ENCODE assay signal across 8 cellular contexts in the genomic region with DNA sequence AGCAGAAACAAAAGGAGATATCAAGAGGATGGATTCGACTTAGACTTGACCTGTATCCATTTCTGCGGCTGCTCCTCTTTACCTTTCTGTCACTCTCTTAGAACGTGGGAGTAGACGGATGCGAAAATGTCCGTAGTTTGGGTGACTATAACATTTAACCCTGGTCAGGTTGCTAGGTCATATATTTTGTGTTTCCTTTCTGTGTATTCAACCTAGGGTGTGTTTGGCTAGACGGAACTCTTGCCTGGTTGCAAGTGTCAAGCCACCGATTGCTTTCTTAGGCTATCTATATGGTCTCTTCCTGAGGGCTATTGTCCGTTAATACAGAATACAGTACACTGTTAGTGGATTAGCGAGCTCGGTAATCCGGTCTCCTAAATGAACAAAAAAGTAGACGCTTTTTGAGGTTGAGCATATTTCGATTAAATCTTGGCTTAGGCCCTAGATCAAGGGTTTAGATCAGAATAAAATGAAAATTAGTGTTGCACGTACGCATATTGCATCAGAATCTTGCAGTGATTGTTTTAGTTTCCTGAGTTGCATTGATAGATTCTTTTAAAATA. TPM values are rescaled to one million over a fixed set of nuclear protein-coding genes. Genes with fewer than 3 reads are reported as not detected.
A peak's percentile ranks its signal among the peaks of the same experiment; 100 is the strongest.
DNase-seq lines count a peak whose midpoint lies in the region; ATAC-seq and TF ChIP-seq lines count a peak whose summit lies in the region.

No MANE protein-coding gene starts in this region.

- H3K9me3 ChIP-seq in adrenal gland (replicated peaks in 1 of 3), result no peaks in the 10 kb centered on the region
- H3K9me3 ChIP-seq in thoracic aorta, result no peaks in the 10 kb centered on the region

- in situ Hi-C loops in KBM-7 (cut with MboI; ENCODE audit: low pct_unique_long_range_greater_than_20kb, low sequenced_read_pairs), result loop anchor here (25.0 kb wide), 2 partner anchors 548 to 673 kb away; no protein-coding TSS in a partner anchor

- H3K36me3 ChIP-seq in adrenal gland (replicated peaks in 1 of 2), result no peaks in the 10 kb centered on the region
- no peaks in the 10 kb centered on the region for H3K36me3 ChIP-seq in thoracic aorta

- no peak for TF ChIP-seq POLR2A in adrenal gland (IDR thresholded peaks at IDR 0.05)

- intact Hi-C loops in adrenal gland (cut with DNase I), result loop anchor here (5.0 to 10.0 kb wide), 3 partner anchors 250 to 523 kb away; no protein-coding TSS in a partner anchor
- intact Hi-C loops in left colon (cut with DNase I, micrococcal nuclease), result loop anchor here in 1 of 2 donors (5.0 kb wide), 1 partner anchor 47 kb away; a partner anchor contains a TSS

- H3K27me3 ChIP-seq in adrenal gland (no peaks in the 10 kb centered on the region), thoracic aorta (replicated peaks; ENCODE audit: insufficient read depth) (no peaks in the 10 kb centered on the region)

- H3K4me1 ChIP-seq in adrenal gland (replicated peaks in 1 of 2) (peaks cover 0 to 38% of the 10 kb centered on the region in 2 donors), thoracic aorta (ENCODE audit: control insufficient read depth in 1 of 2, low read depth in 2 of 2) (peaks cover 4 to 29% of the 10 kb centered on the region in 2 donors)

- ATAC-seq in left colon (peak; percentile 1), thoracic aorta (ENCODE audit: insufficient number of reproducible peaks, low FRiP score, low read depth) (no peak), GM18520 (IDR thresholded peaks at IDR 0.05; ENCODE audit: unreplicated experiment) (no peak), GM18517 (IDR thresholded peaks at IDR 0.05; ENCODE audit: unreplicated experiment) (no peak)

- peak overlapping the region; percentile 75 to 97 (median 94) for H3K27ac ChIP-seq in adrenal gland
- peak overlapping the region; percentile 97 to 99 for H3K27ac ChIP-seq in thoracic aorta

- no peak for TF ChIP-seq CTCF in adrenal gland (IDR thresholded peaks at IDR 0.05)
- TF ChIP-seq CTCF in thoracic aorta (IDR thresholded peaks at IDR 0.05), result no peak

- peak overlapping the region; percentile 52 to 90 (median 77) for H3K4me3 ChIP-seq in adrenal gland
- H3K4me3 ChIP-seq in thoracic aorta, result peak overlapping the region; percentile 94

- DNase-seq in CD1c-positive myeloid dendritic cell (ENCODE audit: extremely low spot score) (peak; percentile 22), KBM-7 (peak; percentile 58), adrenal gland (no peak), left colon (no peak), thoracic aorta (ENCODE audit: low spot score) (no peak), GF-D8 (lab: John Stamatoyannopoulos, UW) (no peak)

- 0 to 1% (median 0%) methylated on average over 16 of the region's 16 CpGs for WGBS in adrenal gland, 4 donors

RNA-seq across cellular contexts. Expression of a gene that starts 1.2 kb away (rescaled TPM):
- total RNA-seq in adrenal gland, result 100 to 1,000 TPM in 2 of 8 donors, 10 to 100 TPM in 6; 72.2 to 179 (median 93.2) TPM
- polyA plus RNA-seq in adrenal gland, result 10 to 100 TPM; 35.7 to 87.1 (median 37.9) TPM
- total RNA-seq in left colon, result 100 to 1,000 TPM in 1 of 2 donors, 10 to 100 TPM in 1; 99.3 to 101 TPM
- 100 to 1,000 TPM; 146 to 168 TPM for total RNA-seq in thoracic aorta

RNA-seq across cellular contexts. Expression of a gene that starts 1.2 kb away (rescaled TPM):
- total RNA-seq in adrenal gland, result 1 to 10 TPM in 5 of 8 donors, under 1 TPM in 3; 0.42 to 1.5 (median 1.1) TPM
- polyA plus RNA-seq in adrenal gland, result under 1 TPM; 0.24 to 0.84 (median 0.48) TPM
- total RNA-seq in left colon, result 1 to 10 TPM; 1.3 to 1.4 TPM
- under 1 TPM; 0.14 TPM for total RNA-seq in thoracic aorta

RNA-seq across cellular contexts. Expression of a gene that starts 46.6 kb away (rescaled TPM):
- total RNA-seq in adrenal gland (100 to 1,000 TPM in 1 of 8 donors, 10 to 100 TPM in 7; 30.0 to 119 (median 50.4) TPM), left colon (10 to 100 TPM; 50.5 to 51.0 TPM), thoracic aorta (10 to 100 TPM; 25.3 to 29.1 TPM)
- 10 to 100 TPM in 1 of 3 donors, 1 to 10 TPM in 2; 8.5 to 54.4 (median 9.0) TPM for polyA plus RNA-seq in adrenal gland

Comparison
In these comparisons a context has a peak if more than half of its experiments do, and no peak if none do; other contexts are left out.
1. DNase-seq: peak in CD1c-positive myeloid dendritic cell (single experiment) and KBM-7 (single experiment); none in adrenal gland (0 of 7), left colon (0 of 2), thoracic aorta (single experiment) and GF-D8 (single experiment).